17 cellular contexts compared by ENCODE assay signal in genomic region chr13:28273919-28274318, GRCh38.
DNase-seq lines count a peak whose midpoint lies in the region; ATAC-seq, FAIRE-seq and TF ChIP-seq lines count a peak whose summit lies in the region.
"Had no signal": no experiment of that assay in that cellular context is flagged by ENCODE, and none has a peak within 500 bp of the region (broad histone marks: within the 10 kb centered on the region; RNA-seq: fewer than 3 reads in every experiment).

No MANE protein-coding gene starts in this region.

- peak; percentile 62 for TF ChIP-seq CTCF in BE2C (IDR thresholded peaks at IDR 0.05; ENCODE audit: low read depth, low read length)
- peak in 1 of 2 donors; percentile 14 for TF ChIP-seq CTCF in endothelial cell of umbilical vein (IDR thresholded peaks at IDR 0.05; ENCODE audit: extremely low read depth in 1 of 2, insufficient read depth in 1 of 2, low read depth in 1 of 2, low read length in 2 of 2)
- TF ChIP-seq CTCF in CD14-positive monocyte (IDR thresholded peaks at IDR 0.05) = no peak

- no peak overlapping the region for H3K4me2 ChIP-seq in endothelial cell of umbilical vein (ENCODE audit: insufficient read depth, low read length)

- BruUV-seq in endothelial cell of umbilical vein (replicated peaks; lab: Mats Ljungman, UMichigan) = no TSS peak

- peaks cover 3% of the 10 kb centered on the region for H3K36me3 ChIP-seq in BE2C
- no peaks in the 10 kb centered on the region for H3K36me3 ChIP-seq in endothelial cell of umbilical vein (ENCODE audit: control insufficient read depth in 2 of 2, extremely low read depth in 1 of 2, insufficient read depth in 2 of 2, low read length in 2 of 2)

- peaks cover 79% of the 10 kb centered on the region for H3K36me3 Mint-ChIP-seq in stimulated activated effector memory CD8-positive, alpha-beta T cell treated with anti-CD3 and anti-CD28 coated beads, Interleukin-12 subunit alpha, Interleukin-12 subunit beta, amount 100 ng/mL, for 72 hours
- H3K36me3 Mint-ChIP-seq in CD14-positive monocyte = peaks cover 68 to 84% of the 10 kb centered on the region in 2 donors

- no peaks in the 10 kb centered on the region for H4K20me1 ChIP-seq in endothelial cell of umbilical vein (replicated peaks; ENCODE audit: control insufficient read depth, extremely low read depth, insufficient read depth, low read length)

- no peak overlapping the region for H2AFZ ChIP-seq in endothelial cell of umbilical vein (ENCODE audit: low read depth, low read length)

- ATAC-seq in stimulated activated effector memory CD8-positive, alpha-beta T cell treated with anti-CD3 and anti-CD28 coated beads, Interleukin-12 subunit alpha, Interleukin-12 subunit beta, amount 100 ng/mL, for 72 hours = no peak
- ATAC-seq in GM18907 (IDR thresholded peaks at IDR 0.05; ENCODE audit: unreplicated experiment) = no peak
- ATAC-seq: activated CD4-positive, alpha-beta T cell treated with anti-CD3 and anti-CD28 coated beads for 36 hours; activated T-helper 17 cell treated with anti-CD3 and anti-CD28 coated beads, Interleukin-2, amount 50 U/mL, for 72 hours; effector memory CD8-positive, alpha-beta T cell; left lobe of liver; natural killer cell treated with Interleukin-12 subunit alpha and Interleukin-12 subunit beta and Interleukin-15 and Interleukin-18, amount 100 ng/mL, for 72 hours had no signal

- H3K4me3 ChIP-seq in BE2C (ENCODE audit: low read depth, low read length) (no peak overlapping the region), endothelial cell of umbilical vein (replicated peaks in 1 of 3; ENCODE audit: insufficient read depth in 1 of 3, low read depth in 1 of 3, low read length in 3 of 3) (no peak overlapping the region)
- H3K4me3 ChIP-seq: sigmoid colon had no signal

- dilution Hi-C loops in endothelial cell of umbilical vein (cut with MboI; ENCODE audit: extremely low pct_ligation_motif_present, low sequenced_read_pairs) = no loop called here

- H3K4me3 Mint-ChIP-seq in stimulated activated effector memory CD8-positive, alpha-beta T cell treated with anti-CD3 and anti-CD28 coated beads, Interleukin-12 subunit alpha, Interleukin-12 subunit beta, amount 100 ng/mL, for 72 hours = no peak overlapping the region
- H3K4me3 Mint-ChIP-seq in CD14-positive monocyte = no peak overlapping the region
- H3K4me3 Mint-ChIP-seq: activated CD4-positive, alpha-beta T cell treated with anti-CD3 and anti-CD28 coated beads for 36 hours; activated T-helper 17 cell treated with anti-CD3 and anti-CD28 coated beads, Interleukin-2, amount 50 U/mL, for 72 hours; brain; CD4-positive, alpha-beta T cell; effector memory CD8-positive, alpha-beta T cell; natural killer cell treated with Interleukin-12 subunit alpha and Interleukin-12 subunit beta and Interleukin-15 and Interleukin-18, amount 100 ng/mL, for 72 hours had no signal

- H3K27me3 ChIP-seq in BE2C (no peaks in the 10 kb centered on the region), endothelial cell of umbilical vein (ENCODE audit: control insufficient read depth in 2 of 2, insufficient read depth in 2 of 2, low read length in 2 of 2) (no peaks in the 10 kb centered on the region)
- H3K27me3 ChIP-seq: sigmoid colon had no signal

- H3K79me2 ChIP-seq in endothelial cell of umbilical vein (ENCODE audit: control insufficient read depth, insufficient read depth, low read length) = no peaks in the 10 kb centered on the region

- intact Hi-C loops in endothelial cell of umbilical vein (cut with micrococcal nuclease) = no loop called here
- intact Hi-C loops in CD14-positive monocyte (cut with micrococcal nuclease) = no loop called here

- DNase-seq in BE2C (peak; percentile 36), GDM1 (lab: John Stamatoyannopoulos, UW) (peak; percentile 33), NAMALWA (ENCODE audit: low spot score) (peak; percentile 52), endothelial cell of umbilical vein (ENCODE audit: low read depth, low spot score) (peak; percentile 5), NCI-H1436 (lab: John Stamatoyannopoulos, UW) (no peak), CD14-positive monocyte (ENCODE audit: low spot score) (no peak)
- no peak for DNase-seq in stimulated activated effector memory CD8-positive, alpha-beta T cell treated with anti-CD3 and anti-CD28 coated beads, Interleukin-12 subunit alpha, Interleukin-12 subunit beta, amount 100 ng/mL, for 72 hours (ENCODE audit: low spot score in 2 of 2)
- DNase-seq: activated CD4-positive, alpha-beta T cell treated with anti-CD3 and anti-CD28 coated beads for 36 hours; CD4-positive, alpha-beta T cell; effector memory CD8-positive, alpha-beta T cell; NCI-H510A treated with DMSO at 0.1 percent for 48 hours; sigmoid colon had no signal

- no peak overlapping the region for H3K27ac Mint-ChIP-seq in stimulated activated effector memory CD8-positive, alpha-beta T cell treated with anti-CD3 and anti-CD28 coated beads, Interleukin-12 subunit alpha, Interleukin-12 subunit beta, amount 100 ng/mL, for 72 hours
- peak overlapping the region in 3 of 7 donors; percentile 37 to 54 (median 37) for H3K27ac Mint-ChIP-seq in CD14-positive monocyte
- H3K27ac Mint-ChIP-seq: activated CD4-positive, alpha-beta T cell treated with anti-CD3 and anti-CD28 coated beads for 36 hours; activated T-helper 17 cell treated with anti-CD3 and anti-CD28 coated beads, Interleukin-2, amount 50 U/mL, for 72 hours; brain; CD4-positive, alpha-beta T cell; natural killer cell treated with Interleukin-12 subunit alpha and Interleukin-12 subunit beta and Interleukin-15 and Interleukin-18, amount 100 ng/mL, for 72 hours had no signal

- no peak for FAIRE-seq in endothelial cell of umbilical vein (lab: Jason Lieb, UNC)

- H3K9ac ChIP-seq in endothelial cell of umbilical vein (replicated peaks; ENCODE audit: extremely low read depth, insufficient read depth, low read length) = no peak overlapping the region

- H3K4me1 Mint-ChIP-seq in stimulated activated effector memory CD8-positive, alpha-beta T cell treated with anti-CD3 and anti-CD28 coated beads, Interleukin-12 subunit alpha, Interleukin-12 subunit beta, amount 100 ng/mL, for 72 hours = peaks cover 7% of the 10 kb centered on the region
- peaks cover 8% of the 10 kb centered on the region for H3K4me1 Mint-ChIP-seq in CD14-positive monocyte
- H3K4me1 Mint-ChIP-seq: brain had no signal

- POLR2A ChIA-PET in endothelial cell of umbilical vein (lab: Charles Lee) = no interaction called here

- H3K9me3 ChIP-seq in BE2C (no peaks in the 10 kb centered on the region), endothelial cell of umbilical vein (replicated peaks; ENCODE audit: control insufficient read depth, insufficient read depth, low read length) (no peaks in the 10 kb centered on the region)
- H3K9me3 ChIP-seq: sigmoid colon had no signal

- H3K9me3 Mint-ChIP-seq in stimulated activated effector memory CD8-positive, alpha-beta T cell treated with anti-CD3 and anti-CD28 coated beads, Interleukin-12 subunit alpha, Interleukin-12 subunit beta, amount 100 ng/mL, for 72 hours = no peaks in the 10 kb centered on the region
- H3K9me3 Mint-ChIP-seq in CD14-positive monocyte = no peaks in the 10 kb centered on the region
- H3K9me3 Mint-ChIP-seq: activated T-helper 17 cell treated with anti-CD3 and anti-CD28 coated beads, Interleukin-2, amount 50 U/mL, for 72 hours; brain; CD4-positive, alpha-beta T cell; effector memory CD8-positive, alpha-beta T cell; natural killer cell treated with Interleukin-12 subunit alpha and Interleukin-12 subunit beta and Interleukin-15 and Interleukin-18, amount 100 ng/mL, for 72 hours had no signal

- no peak for TF ChIP-seq POLR2A in endothelial cell of umbilical vein (IDR thresholded peaks at IDR 0.05; ENCODE audit: low read depth, low read length)

- H3K4me1 ChIP-seq in BE2C (no peaks in the 10 kb centered on the region), endothelial cell of umbilical vein (ENCODE audit: control insufficient read depth, extremely low read depth, insufficient read depth, low read length) (no peaks in the 10 kb centered on the region)

- H3K27me3 Mint-ChIP-seq in CD14-positive monocyte (ENCODE audit: low read depth in 3 of 3) = no peaks in the 10 kb centered on the region
- H3K27me3 Mint-ChIP-seq: activated CD4-positive, alpha-beta T cell treated with anti-CD3 and anti-CD28 coated beads for 36 hours; activated T-helper 17 cell treated with anti-CD3 and anti-CD28 coated beads, Interleukin-2, amount 50 U/mL, for 72 hours; brain; CD4-positive, alpha-beta T cell; effector memory CD8-positive, alpha-beta T cell; natural killer cell treated with Interleukin-12 subunit alpha and Interleukin-12 subunit beta and Interleukin-15 and Interleukin-18, amount 100 ng/mL, for 72 hours had no signal

- CTCF ChIA-PET in endothelial cell of umbilical vein (lab: Charles Lee) = interaction anchor here (1.2 to 1.3 kb wide), 2 partner anchors 14 to 215 kb away, joined by 3 to 5 read pairs; no protein-coding TSS in a partner anchor

- no peak overlapping the region for H3K27ac ChIP-seq in endothelial cell of umbilical vein (ENCODE audit: insufficient read depth, low read depth, low read length)
- H3K27ac ChIP-seq: sigmoid colon had no signal

- no peaks in the 10 kb centered on the region for H3K9me1 ChIP-seq in endothelial cell of umbilical vein (replicated peaks; ENCODE audit: control insufficient read depth, extremely low read depth, insufficient read depth, low read length)

TF ChIP-seq in endothelial cell of umbilical vein, 7 proteins besides CTCF, POLR2A, EP300 and RAD21:
- TF ChIP-seq POLR2AphosphoS5 (IDR thresholded peaks at IDR 0.05; ENCODE audit: insufficient read depth, low read depth, low read length) (no peak), EZH2 (IDR thresholded peaks at IDR 0.05; ENCODE audit: borderline replicate concordance, low read depth, low read length, severe bottlenecking) (no peak), FOS (IDR thresholded peaks at IDR 0.05; ENCODE audit: borderline replicate concordance, insufficient read depth, low read length) (no peak), MAX (IDR thresholded peaks at IDR 0.05; ENCODE audit: insufficient read depth, insufficient read length) (no peak), JUN (IDR thresholded peaks at IDR 0.05; ENCODE audit: borderline replicate concordance, insufficient read depth, insufficient read length, low read depth) (no peak), GATA2 (IDR thresholded peaks at IDR 0.05; ENCODE audit: insufficient read depth, insufficient read length, low read depth, low read length) (no peak), MYC (IDR thresholded peaks at IDR 0.05; ENCODE audit: low read depth, low read length) (no peak)

Comparison
In these comparisons a context has a peak if more than half of its experiments do, and no peak if none do; other contexts are left out.
1. DNase-seq: peak in BE2C (single experiment), GDM1 (single experiment), NAMALWA (single experiment) and endothelial cell of umbilical vein (single experiment); none in stimulated activated effector memory CD8-positive, alpha-beta T cell treated with anti-CD3 and anti-CD28 coated beads, Interleukin-12 subunit alpha, Interleukin-12 subunit beta, amount 100 ng/mL, for 72 hours (0 of 2), NCI-H1436 (single experiment) and CD14-positive monocyte (single experiment).